ENCODE assay signal across 16 cellular contexts in the genomic region with DNA sequence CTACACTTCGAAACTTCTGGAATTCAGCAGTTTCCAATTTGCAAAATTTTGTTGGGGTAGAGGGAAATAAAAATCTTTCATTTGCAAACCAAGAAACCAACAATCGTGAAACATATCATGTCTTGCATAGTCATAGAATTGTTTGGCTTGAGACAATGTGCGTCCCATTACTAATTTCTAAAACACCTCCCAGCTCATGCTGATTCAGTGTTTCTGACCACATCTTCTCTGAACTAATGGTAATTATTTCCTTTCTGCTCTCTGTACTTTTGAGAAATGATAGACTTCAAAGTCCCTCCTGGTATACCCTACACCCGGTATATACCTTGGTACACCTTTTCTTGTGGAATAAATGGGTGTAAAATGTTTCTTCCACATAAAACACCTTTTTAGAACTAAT. TPM values are rescaled to one million over a fixed set of nuclear protein-coding genes. Genes with fewer than 3 reads are reported as not detected.
A peak's percentile ranks its signal among the peaks of the same experiment; 100 is the strongest.
DNase-seq lines count a peak whose midpoint lies in the region; ATAC-seq and TF ChIP-seq lines count a peak whose summit lies in the region.
"Had no signal": no experiment of that assay in that cellular context is flagged by ENCODE, and none has a peak within 500 bp of the region (broad histone marks: within the 10 kb centered on the region; RNA-seq: fewer than 3 reads in every experiment).

No MANE protein-coding gene starts in this region.

- peak; percentile 18 for DNase-seq in activated naive CD4-positive, alpha-beta T cell treated with anti-CD3 and anti-CD28 coated beads for 36 hours
- DNase-seq in activated naive CD4-positive, alpha-beta T cell treated with Interleukin-2 at 50 U/mL for 16 hours, result no peak
- DNase-seq in PC-3, result peak; percentile 22
- peak; percentile 37 for DNase-seq in epithelial cell of proximal tubule (ENCODE audit: low read depth)
- DNase-seq in stimulated activated naive CD8-positive, alpha-beta T cell treated with anti-CD3 and anti-CD28 coated beads, Interleukin-15, amount 100 ng/mL, for 72 hours, result no peak
- DNase-seq in NCI-H1436 (lab: John Stamatoyannopoulos, UW), result no peak
- no peak for DNase-seq in G401 (ENCODE audit: low spot score)
- DNase-seq: activated CD4-positive, alpha-beta T cell treated with anti-CD3 and anti-CD28 coated beads, Interleukin-2, amount 50 U/mL, for 4 hours; central memory CD4-positive, alpha-beta T cell; heart right ventricle; NCI-H1105; right cardiac atrium; stimulated activated CD4-positive, alpha-beta T cell treated with anti-CD3 and anti-CD28 coated beads, Interleukin-2, amount 100 ng/mL, for 24 hours had no signal

- no peak overlapping the region for H3K9ac ChIP-seq in PC-3 (ENCODE audit: low read length)

- in situ Hi-C loops in G401 (cut with HindIII; ENCODE audit: low sequenced_read_pairs), result no loop called here

- no peaks in the 10 kb centered on the region for H3K9me2 ChIP-seq in PC-3 (replicated peaks; ENCODE audit: low read length)

- peaks cover 19% of the 10 kb centered on the region for H3K4me1 Mint-ChIP-seq in activated naive CD4-positive, alpha-beta T cell treated with anti-CD3 and anti-CD28 coated beads for 36 hours (ENCODE audit: low read depth)
- H3K4me1 Mint-ChIP-seq in stimulated activated naive CD8-positive, alpha-beta T cell treated with anti-CD3 and anti-CD28 coated beads, Interleukin-15, amount 100 ng/mL, for 72 hours, result peaks cover 17% of the 10 kb centered on the region

- H3K27ac ChIP-seq in PC-3 (ENCODE audit: low read length), result peak overlapping the region; percentile 37
- H3K27ac ChIP-seq: heart right ventricle, tibial nerve had no signal

- no peaks in the 10 kb centered on the region for H3F3A ChIP-seq in PC-3 (ENCODE audit: low read length, unreplicated experiment)

- intact Hi-C loops in activated naive CD4-positive, alpha-beta T cell treated with anti-CD3 and anti-CD28 coated beads for 36 hours (cut with micrococcal nuclease), result loop anchor here (1.0 to 5.0 kb wide), 3 partner anchors 65 to 426 kb away; a partner anchor contains a TSS
- intact Hi-C loops in PC-3 (cut with micrococcal nuclease), result loop anchor here (5.0 kb wide), 1 partner anchor 56 kb away; no protein-coding TSS in a partner anchor

- peaks cover 28% of the 10 kb centered on the region for H3K4me1 ChIP-seq in PC-3 (ENCODE audit: insufficient read depth, low read length)
- H3K4me1 ChIP-seq: tibial nerve had no signal

- H3K36me3 ChIP-seq in PC-3 (ENCODE audit: low read depth, low read length), result peaks cover 11% of the 10 kb centered on the region

- no peaks in the 10 kb centered on the region for H3K9me3 ChIP-seq in PC-3 (ENCODE audit: low read length)
- H3K9me3 ChIP-seq: heart right ventricle, tibial nerve had no signal

- H3K79me2 ChIP-seq in PC-3 (ENCODE audit: low read length), result no peaks in the 10 kb centered on the region

- no peak overlapping the region for H3K4me3 Mint-ChIP-seq in activated naive CD4-positive, alpha-beta T cell treated with anti-CD3 and anti-CD28 coated beads for 36 hours
- no peak overlapping the region for H3K4me3 Mint-ChIP-seq in stimulated activated naive CD8-positive, alpha-beta T cell treated with anti-CD3 and anti-CD28 coated beads, Interleukin-15, amount 100 ng/mL, for 72 hours
- H3K4me3 Mint-ChIP-seq: mesothelial cell of epicardium had no signal

- H4K20me1 ChIP-seq in PC-3 (ENCODE audit: low read length), result no peaks in the 10 kb centered on the region

- H3K4me3 ChIP-seq in PC-3 (ENCODE audit: low read length) (no peak overlapping the region), epithelial cell of proximal tubule (ENCODE audit: low read depth, low read length) (no peak overlapping the region)
- H3K4me3 ChIP-seq: heart right ventricle, tibial nerve had no signal

- ATAC-seq in PC-3, result no peak
- peak; percentile 83 for ATAC-seq in stimulated activated naive CD8-positive, alpha-beta T cell treated with anti-CD3 and anti-CD28 coated beads, Interleukin-15, amount 100 ng/mL, for 72 hours
- ATAC-seq in HG02642 (IDR thresholded peaks at IDR 0.05; ENCODE audit: poor library complexity, unreplicated experiment), result no peak
- ATAC-seq: heart right ventricle, right cardiac atrium had no signal

- POLR2A ChIA-PET in PC-3 (lab: Charles Lee; ENCODE audit: unreplicated experiment), result no interaction called here

- H3K4me2 ChIP-seq in PC-3 (ENCODE audit: low read length), result no peak overlapping the region

- CTCF ChIA-PET in activated naive CD4-positive, alpha-beta T cell treated with anti-CD3 and anti-CD28 coated beads for 36 hours (lab: Charles Lee), result no interaction called here
- CTCF ChIA-PET in PC-3 (lab: Charles Lee), result no interaction called here

- no peaks in the 10 kb centered on the region for H3K27me3 Mint-ChIP-seq in activated naive CD4-positive, alpha-beta T cell treated with anti-CD3 and anti-CD28 coated beads for 36 hours (ENCODE audit: low read depth)
- H3K27me3 Mint-ChIP-seq in stimulated activated naive CD8-positive, alpha-beta T cell treated with anti-CD3 and anti-CD28 coated beads, Interleukin-15, amount 100 ng/mL, for 72 hours, result no peaks in the 10 kb centered on the region

- H2AFZ ChIP-seq in PC-3 (ENCODE audit: low read length), result no peak overlapping the region

- H3K9me3 Mint-ChIP-seq in activated naive CD4-positive, alpha-beta T cell treated with anti-CD3 and anti-CD28 coated beads for 36 hours, result peaks cover 1% of the 10 kb centered on the region
- peaks cover 0 to 9% of the 10 kb centered on the region in 2 donors for H3K9me3 Mint-ChIP-seq in stimulated activated naive CD8-positive, alpha-beta T cell treated with anti-CD3 and anti-CD28 coated beads, Interleukin-15, amount 100 ng/mL, for 72 hours
- H3K9me3 Mint-ChIP-seq: mesothelial cell of epicardium had no signal

- no peak for TF ChIP-seq CTCF in PC-3 (conservative IDR thresholded peaks at IDR 0.05; ENCODE audit: low read depth, low read length)
- TF ChIP-seq CTCF in epithelial cell of proximal tubule (conservative IDR thresholded peaks at IDR 0.05; ENCODE audit: low read depth, low read length), result no peak

- no peak overlapping the region for H3K27ac Mint-ChIP-seq in activated naive CD4-positive, alpha-beta T cell treated with anti-CD3 and anti-CD28 coated beads for 36 hours
- H3K27ac Mint-ChIP-seq in stimulated activated naive CD8-positive, alpha-beta T cell treated with anti-CD3 and anti-CD28 coated beads, Interleukin-15, amount 100 ng/mL, for 72 hours, result no peak overlapping the region
- H3K27ac Mint-ChIP-seq: mesothelial cell of epicardium had no signal

- no peaks in the 10 kb centered on the region for H3K27me3 ChIP-seq in PC-3 (ENCODE audit: low read length)
- H3K27me3 ChIP-seq: heart right ventricle, tibial nerve had no signal

- peaks cover 31% of the 10 kb centered on the region for H3K36me3 Mint-ChIP-seq in activated naive CD4-positive, alpha-beta T cell treated with anti-CD3 and anti-CD28 coated beads for 36 hours (ENCODE audit: low read depth)

- no TSS peak for BruUV-seq in PC-3 (replicated peaks; lab: Mats Ljungman, UMichigan)

RNA-seq across cellular contexts. Expression of a gene that starts 41.8 kb away (rescaled TPM):
- total RNA-seq in activated naive CD4-positive, alpha-beta T cell treated with anti-CD3 and anti-CD28 coated beads for 36 hours, result under 1 TPM; 0.35 to 0.52 TPM
- total RNA-seq in PC-3 (2014; rRNA removed) (27.6 and 34.9 TPM in 2 replicates), epithelial cell of proximal tubule (21.7 and 25.8 TPM in 2 replicates)
- total RNA-seq in G401 (2014; rRNA removed; shearing (Covaris generic)), result not detected in 2 replicates

Comparison
In these comparisons a context has a peak if more than half of its experiments do, and no peak if none do; other contexts are left out.
1. DNase-seq: peak in activated naive CD4-positive, alpha-beta T cell treated with anti-CD3 and anti-CD28 coated beads for 36 hours (single experiment), PC-3 (single experiment) and epithelial cell of proximal tubule (single experiment); none in activated naive CD4-positive, alpha-beta T cell treated with Interleukin-2 at 50 U/mL for 16 hours (single experiment), stimulated activated naive CD8-positive, alpha-beta T cell treated with anti-CD3 and anti-CD28 coated beads, Interleukin-15, amount 100 ng/mL, for 72 hours (0 of 2), NCI-H1436 (single experiment) and G401 (single experiment).
2. RNA of a gene that starts 41.8 kb away (total RNA-seq): 27.6 to 34.9 TPM in PC-3 and 21.7 to 25.8 TPM in epithelial cell of proximal tubule; 0.35 to 0.52 TPM in activated naive CD4-positive, alpha-beta T cell treated with anti-CD3 and anti-CD28 coated beads for 36 hours and not detected in G401; every median in the first group is over 10 times any median in the second.